In the genomic region with DNA sequence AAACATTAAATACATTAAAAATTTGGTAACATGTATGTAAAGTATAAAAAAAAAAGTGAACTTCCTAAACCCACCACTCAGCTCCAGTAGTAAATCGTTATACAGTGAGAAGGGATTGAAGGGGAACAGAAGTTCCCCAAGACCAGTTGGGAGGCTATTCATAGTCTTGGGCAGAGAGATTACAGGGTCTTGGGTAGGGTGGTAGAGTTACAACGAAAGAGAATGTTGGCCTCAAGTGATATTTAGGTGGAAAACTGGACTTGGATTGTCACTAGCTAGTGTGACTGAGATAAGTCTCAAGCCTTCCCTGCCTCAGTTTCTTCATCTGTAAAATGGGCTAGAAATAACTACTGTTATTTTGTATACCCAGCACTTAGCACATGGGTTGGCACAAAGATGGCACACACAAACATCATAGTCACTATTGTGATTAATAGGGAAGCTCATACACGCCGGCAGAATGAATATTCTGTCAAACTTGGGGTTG, we compare ENCODE assay signal across 8 cellular contexts. TPM values are rescaled to one million over a fixed set of nuclear protein-coding genes. Genes with fewer than 3 reads are reported as not detected.
DNase-seq lines count a peak whose midpoint lies in the region; ATAC-seq and TF ChIP-seq lines count a peak whose summit lies in the region.

No MANE protein-coding gene starts in this region.

- ATAC-seq in naive thymus-derived CD8-positive, alpha-beta T cell = peak in 1 of 2 donors; percentile 55

- H3K4me1 Mint-ChIP-seq in naive thymus-derived CD8-positive, alpha-beta T cell = peaks cover 21 to 40% (median 35%) of the 10 kb centered on the region in 4 donors

- no peaks in the 10 kb centered on the region for H3K27me3 ChIP-seq in BE2C

- H3K4me1 ChIP-seq in BE2C = no peaks in the 10 kb centered on the region

- DNase-seq in BE2C = no peak
- DNase-seq in Jurkat, Clone E6-1 (ENCODE audit: low read depth, low spot score) = no peak
- DNase-seq in choroid plexus epithelial cell (ENCODE audit: low read depth) = no peak
- peak in 1 of 10 donors; percentile 4 for DNase-seq in naive thymus-derived CD8-positive, alpha-beta T cell
- DNase-seq in NCI-H2107 treated with DMSO at 0.1 percent for 48 hours (lab: John Stamatoyannopoulos, UW; ENCODE audit: unreplicated experiment) = no peak
- DNase-seq in erythroblast (lab: John Stamatoyannopoulos, UW) = no peak
- no peak for DNase-seq in effector CD8-positive, alpha-beta T cell (lab: John Stamatoyannopoulos, UW)
- no peak for DNase-seq in NCI-H2081 (lab: John Stamatoyannopoulos, UW)

- TF ChIP-seq POLR2A in erythroblast (IDR thresholded peaks at IDR 0.05; ENCODE audit: low read length) = no peak

- H3K27me3 Mint-ChIP-seq in naive thymus-derived CD8-positive, alpha-beta T cell = no peaks in the 10 kb centered on the region

- H3K36me3 ChIP-seq in BE2C = peaks cover 11% of the 10 kb centered on the region

- peaks cover 0 to 3% (median 2%) of the 10 kb centered on the region in 3 donors for H3K36me3 Mint-ChIP-seq in naive thymus-derived CD8-positive, alpha-beta T cell

- H3K9me3 ChIP-seq in BE2C = no peaks in the 10 kb centered on the region

- no peaks in the 10 kb centered on the region for H3K9me3 Mint-ChIP-seq in naive thymus-derived CD8-positive, alpha-beta T cell

- POLR2A ChIA-PET in naive thymus-derived CD8-positive, alpha-beta T cell (lab: Charles Lee) = interaction anchor here (0.7 to 3.5 kb wide), 4 partner anchors 43 to 543 kb away, joined by 3 to 42 read pairs (median 4); a partner anchor contains a TSS

- H3K4me3 ChIP-seq in BE2C (ENCODE audit: low read depth, low read length) = peak overlapping the region; percentile 95
- peak overlapping the region; percentile 96 for H3K4me3 ChIP-seq in Jurkat, Clone E6-1 (ENCODE audit: low read length)
- peak overlapping the region; percentile 87 for H3K4me3 ChIP-seq in choroid plexus epithelial cell (ENCODE audit: low read depth, low read length)

- H3K27ac Mint-ChIP-seq in naive thymus-derived CD8-positive, alpha-beta T cell = peak overlapping the region in 9 of 10 donors; percentile 75 to 94 (median 89)

- TF ChIP-seq CTCF in BE2C (IDR thresholded peaks at IDR 0.05; ENCODE audit: low read depth, low read length) (no peak), choroid plexus epithelial cell (conservative IDR thresholded peaks at IDR 0.05; ENCODE audit: low read depth, low read length) (no peak)

- peak overlapping the region; percentile 74 to 94 (median 89) for H3K4me3 Mint-ChIP-seq in naive thymus-derived CD8-positive, alpha-beta T cell

RNA-seq across cellular contexts. Expression of a gene that starts 0.4 kb away (rescaled TPM):
- polyA plus RNA-seq in BE2C (2012; ENCODE audit: insufficient read depth, insufficient read length, low read depth) = 25.9 TPM
- 33.6 TPM for polyA plus RNA-seq in Jurkat, Clone E6-1 (2012; ENCODE audit: insufficient read depth, insufficient read length)
- total RNA-seq in naive thymus-derived CD8-positive, alpha-beta T cell = 10 to 100 TPM; 22.6 to 24.3 TPM
- polyA plus RNA-seq in naive thymus-derived CD8-positive, alpha-beta T cell = 1 to 10 TPM; 4.3 to 6.8 (median 4.9) TPM
